In genomic region chr4:138232364-138232763, GRCh38 we compare ENCODE assay signal across 29 cellular contexts.
"Had no signal": no experiment of that assay in that cellular context is flagged by ENCODE, and none has a peak within 500 bp of the region (broad histone marks: within the 10 kb centered on the region; RNA-seq: fewer than 3 reads in every experiment).

No MANE protein-coding gene starts in this region.

- H3K9me3 ChIP-seq: ascending aorta, breast epithelium, colonic mucosa, gastrocnemius medialis, heart left ventricle had no signal

- DNase-seq: activated CD4-positive, alpha-beta memory T cell treated with anti-CD3 and anti-CD28 coated beads, Interleukin-2, amount 10 ng/mL, durations not matched to agents 7 days and 5 days; activated CD4-positive, alpha-beta T cell treated with anti-CD3 and anti-CD28 coated beads for 1 hour; activated CD4-positive, alpha-beta T cell treated with anti-CD3 and anti-CD28 coated beads for 4 hours; activated CD4-positive, alpha-beta T cell treated with anti-CD3 and anti-CD28 coated beads, Interleukin-2, amount 10 ng/mL, durations not matched to agents 7 days and 5 days; activated CD4-positive, alpha-beta T cell treated with anti-CD3 and anti-CD28 coated beads, Interleukin-2, amount 50 U/mL, for 4 hours; activated CD8-positive, alpha-beta memory T cell treated with anti-CD3 and anti-CD28 coated beads, Interleukin-2, amount 50 U/mL, for 48 hours; activated gamma-delta T cell; activated naive CD4-positive, alpha-beta T cell; activated naive CD4-positive, alpha-beta T cell treated with anti-CD3 and anti-CD28 coated beads, Interleukin-2, amount 10 ng/mL, durations not matched to agents 7 days and 5 days; activated naive CD8-positive, alpha-beta T cell treated with anti-CD3 and anti-CD28 coated beads, Interleukin-2, amount 10 ng/mL, durations not matched to agents 7 days and 5 days; activated T-cell treated with anti-CD3 and anti-CD28 coated beads for 4 hours; activated T-cell treated with anti-CD3 and anti-CD28 coated beads, Interleukin-2, amount 50 U/mL, for 24 hours; activated T-cell treated with anti-CD3 and anti-CD28 coated beads, Interleukin-2, amount 50 U/mL, for 72 hours; central memory CD4-positive, alpha-beta T cell; cerebellar nuclear complex; colonic mucosa; effector CD8-positive, alpha-beta T cell; foreskin keratinocyte; gastrocnemius medialis; glutamatergic neuron; heart left ventricle; T-helper 17 cell had no signal

- H3K27ac ChIP-seq: ascending aorta, breast epithelium, cardiac muscle cell, colonic mucosa, foreskin keratinocyte, gastrocnemius medialis, heart left ventricle, VCaP had no signal

- H3K4me3 ChIP-seq: ascending aorta, breast epithelium, cardiac muscle cell, colonic mucosa, gastrocnemius medialis, heart left ventricle had no signal

- H3K27me3 ChIP-seq: ascending aorta, breast epithelium, cardiac muscle cell, colonic mucosa, foreskin keratinocyte, gastrocnemius medialis, heart left ventricle had no signal

- H3K36me3 ChIP-seq: ascending aorta, breast epithelium, cardiac muscle cell, colonic mucosa, gastrocnemius medialis, heart left ventricle had no signal

- H3K4me1 ChIP-seq: ascending aorta, breast epithelium, colonic mucosa, gastrocnemius medialis had no signal

- ATAC-seq: activated naive CD4-positive, alpha-beta T cell treated with anti-CD3 and anti-CD28 coated beads, Interleukin-2, amount 50 U/mL, for 72 hours; activated T-cell treated with anti-CD3 and anti-CD28 coated beads, Interleukin-2, amount 50 U/mL, for 72 hours; esophagus mucosa; foreskin keratinocyte; gastrocnemius medialis; heart left ventricle; T-helper 17 cell; WTC11 had no signal
